In the genomic region with DNA sequence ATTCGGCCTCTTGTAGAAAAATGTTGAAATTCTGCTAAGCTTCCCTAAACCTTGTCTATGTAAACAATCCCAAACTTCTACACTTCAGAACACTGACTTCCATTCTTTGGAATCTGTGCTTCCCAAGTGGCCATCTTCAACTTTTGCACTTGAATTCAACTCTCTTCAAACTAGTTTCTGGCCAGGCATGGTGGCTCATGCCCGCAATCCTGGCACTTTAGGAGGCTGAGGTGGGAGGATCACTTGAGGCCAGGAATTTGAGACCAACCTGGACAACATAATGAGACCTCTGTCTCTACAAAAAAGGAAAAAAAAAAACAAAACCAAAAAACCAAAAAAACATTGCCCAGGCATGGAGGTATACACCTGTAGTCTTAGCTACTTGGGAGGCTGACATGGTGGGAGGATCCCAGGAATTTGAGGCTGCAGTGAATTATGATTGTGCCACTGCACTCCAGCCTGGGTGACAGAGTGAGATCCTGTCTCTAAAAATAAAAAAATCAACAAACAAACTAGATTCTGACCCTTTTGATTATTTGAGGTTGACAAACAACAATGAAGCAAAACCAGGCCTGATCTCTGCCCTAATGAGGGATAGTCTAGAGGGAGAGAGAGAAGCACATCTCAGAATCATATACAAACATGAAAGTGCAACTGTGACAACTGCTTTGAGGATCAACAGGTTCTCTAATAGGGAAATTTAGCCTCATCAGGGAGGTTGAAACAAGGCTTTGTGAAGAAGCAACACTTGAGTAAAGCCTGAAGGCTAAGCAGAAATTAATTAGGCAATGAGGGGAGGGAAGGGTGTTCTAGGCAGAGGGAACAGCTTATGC, we compare ENCODE assay signal across 19 cellular contexts. TPM values are rescaled to one million over a fixed set of nuclear protein-coding genes. Genes with fewer than 3 reads are reported as not detected.
DNase-seq lines count a peak whose midpoint lies in the region; ATAC-seq, FAIRE-seq and TF ChIP-seq lines count a peak whose summit lies in the region.
"Had no signal": no experiment of that assay in that cellular context is flagged by ENCODE, and none has a peak within 500 bp of the region (broad histone marks: within the 10 kb centered on the region; RNA-seq: fewer than 3 reads in every experiment).

No MANE protein-coding gene starts in this region.

- H3K27ac Mint-ChIP-seq in T-helper 17 cell, result peak overlapping the region; percentile 84
- peak overlapping the region in 1 of 2 donors; percentile 30 for H3K27ac Mint-ChIP-seq in natural killer cell
- H3K27ac Mint-ChIP-seq: activated CD4-positive, alpha-beta T cell treated with anti-CD3 and anti-CD28 coated beads, Interleukin-2, amount 10 ng/mL, durations not matched to agents 24 days and 14 days; activated naive CD4-positive, alpha-beta T cell treated with anti-CD3 and anti-CD28 coated beads, Interleukin-2, amount 50 U/mL, for 72 hours; stimulated activated naive CD8-positive, alpha-beta T cell treated with anti-CD3 and anti-CD28 coated beads, Interleukin-15, amount 100 ng/mL, for 72 hours; T-cell had no signal

- H3K79me1 ChIP-seq in trophoblast cell (ENCODE audit: low read length), result peaks cover 29% of the 10 kb centered on the region

- BruUV-seq in OCI-LY7 (replicated peaks; lab: Mats Ljungman, UMichigan), result no TSS peak

- H3K4me3 ChIP-seq in kidney (ENCODE audit: low read length in 2 of 2), result peak overlapping the region; percentile 7 to 21
- H3K4me3 ChIP-seq in trophoblast cell (ENCODE audit: low read depth, low read length), result no peak overlapping the region
- H3K4me3 ChIP-seq in OCI-LY7 (ENCODE audit: low read depth, low read length, poor library complexity, severe bottlenecking), result no peak overlapping the region
- H3K4me3 ChIP-seq: upper lobe of right lung had no signal

- no peak for TF ChIP-seq CTCF in kidney (IDR thresholded peaks at IDR 0.05; ENCODE audit: borderline replicate concordance, extremely low read depth, insufficient read depth)
- no peak for TF ChIP-seq CTCF in OCI-LY7 (conservative IDR thresholded peaks at IDR 0.05; ENCODE audit: low read length)
- TF ChIP-seq CTCF in natural killer cell (IDR thresholded peaks at IDR 0.05), result no peak

- H3K36me3 Mint-ChIP-seq in T-helper 17 cell (ENCODE audit: low read depth) (peaks cover 3% of the 10 kb centered on the region), natural killer cell (no peaks in the 10 kb centered on the region)

- no peaks in the 10 kb centered on the region for H3K9me2 ChIP-seq in OCI-LY7 (ENCODE audit: insufficient read depth, low read length)

- peak overlapping the region; percentile 42 for H4K91ac ChIP-seq in trophoblast cell (ENCODE audit: low read depth, low read length)

- H2BK5ac ChIP-seq in trophoblast cell (ENCODE audit: low read depth, low read length, poor library complexity), result peak overlapping the region; percentile 91

- H3K18ac ChIP-seq in trophoblast cell (ENCODE audit: low read length), result no peak overlapping the region

- peak overlapping the region; percentile 77 for H3K14ac ChIP-seq in trophoblast cell (ENCODE audit: low read length)

- H3K4ac ChIP-seq in trophoblast cell (ENCODE audit: low read depth, low read length), result no peak overlapping the region

- no peak overlapping the region for H2AFZ ChIP-seq in trophoblast cell (ENCODE audit: insufficient read depth, low read length, poor library complexity)
- no peak overlapping the region for H2AFZ ChIP-seq in OCI-LY7 (ENCODE audit: low read length)

- H2BK12ac ChIP-seq in trophoblast cell (ENCODE audit: low read length), result peak overlapping the region; percentile 72

- no peak overlapping the region for H3K23ac ChIP-seq in trophoblast cell (ENCODE audit: low read length)

- POLR2A ChIA-PET in OCI-LY7 (lab: Charles Lee), result interaction anchor here (1.1 to 3.1 kb wide), 4 partner anchors 13 to 62 kb away, joined by 4 to 54 read pairs (median 12); a partner anchor contains a TSS

- H2BK120ac ChIP-seq in trophoblast cell (ENCODE audit: insufficient read depth, low read length, poor library complexity), result peak overlapping the region; percentile 89

- peaks cover 0 to 3% of the 10 kb centered on the region in 2 donors for H3K9me3 Mint-ChIP-seq in natural killer cell

- intact Hi-C loops in kidney (cut with DNase I), result no loop called here
- intact Hi-C loops in OCI-LY7 (cut with micrococcal nuclease; ENCODE audit: unreplicated experiment), result no loop called here
- intact Hi-C loops in natural killer cell (cut with micrococcal nuclease), result no loop called here

- no peak overlapping the region for H3K9ac ChIP-seq in kidney (ENCODE audit: low read length in 2 of 2)
- H3K9ac ChIP-seq in trophoblast cell (ENCODE audit: low read length), result no peak overlapping the region

- H3K9me3 ChIP-seq in T-helper 17 cell (ENCODE audit: control insufficient read depth, low read length, poor library complexity, severe bottlenecking), result no peaks in the 10 kb centered on the region
- no peaks in the 10 kb centered on the region for H3K9me3 ChIP-seq in kidney (ENCODE audit: control insufficient read depth in 1 of 2, low read length in 2 of 2)
- H3K9me3 ChIP-seq in trophoblast cell (ENCODE audit: insufficient read depth, low read depth, low read length), result no peaks in the 10 kb centered on the region
- H3K9me3 ChIP-seq in OCI-LY7 (ENCODE audit: low read length), result peaks cover 13% of the 10 kb centered on the region; the same call in 1 of the 2 replicates
- H3K9me3 ChIP-seq: upper lobe of right lung had no signal

- no peak for FAIRE-seq in kidney (lab: Jason Lieb, UNC)

- ATAC-seq in GM18520 (IDR thresholded peaks at IDR 0.05; ENCODE audit: unreplicated experiment), result peak; percentile 36
- ATAC-seq in T-helper 17 cell, result no peak
- no peak for ATAC-seq in GM21619 (IDR thresholded peaks at IDR 0.05; ENCODE audit: unreplicated experiment)
- ATAC-seq in GM18511 (IDR thresholded peaks at IDR 0.05; ENCODE audit: unreplicated experiment), result no peak
- ATAC-seq in natural killer cell, result no peak
- ATAC-seq: upper lobe of right lung had no signal

- H3K36me3 ChIP-seq in kidney (ENCODE audit: control insufficient read depth in 1 of 2, insufficient read depth in 2 of 2, low read length in 2 of 2), result no peaks in the 10 kb centered on the region
- H3K36me3 ChIP-seq in trophoblast cell (ENCODE audit: control insufficient read depth in 1 of 2, insufficient read depth in 2 of 2, low read length in 2 of 2), result no peaks in the 10 kb centered on the region
- H3K36me3 ChIP-seq in OCI-LY7 (ENCODE audit: insufficient read depth, low read length), result no peaks in the 10 kb centered on the region
- H3K36me3 ChIP-seq: upper lobe of right lung had no signal

- H3K27me3 ChIP-seq in trophoblast cell (ENCODE audit: insufficient read depth, low read length), result no peaks in the 10 kb centered on the region
- H3K27me3 ChIP-seq: upper lobe of right lung had no signal

- H3K4me3 Mint-ChIP-seq in T-helper 17 cell (no peak overlapping the region), natural killer cell (no peak overlapping the region)
- H3K4me3 Mint-ChIP-seq: activated CD4-positive, alpha-beta T cell treated with anti-CD3 and anti-CD28 coated beads, Interleukin-2, amount 10 ng/mL, durations not matched to agents 24 days and 14 days; immature natural killer cell; stimulated activated naive CD8-positive, alpha-beta T cell treated with anti-CD3 and anti-CD28 coated beads, Interleukin-15, amount 100 ng/mL, for 72 hours; T-cell had no signal

- peaks cover 17% of the 10 kb centered on the region for H3K4me1 Mint-ChIP-seq in T-helper 17 cell
- H3K4me1 Mint-ChIP-seq in natural killer cell, result peaks cover 30 to 33% of the 10 kb centered on the region in 2 donors

- peak overlapping the region; percentile 8 for H4K8ac ChIP-seq in trophoblast cell (ENCODE audit: low read depth, low read length)

- no peaks in the 10 kb centered on the region for H4K20me1 ChIP-seq in OCI-LY7 (ENCODE audit: insufficient read depth, low read length)

- H3K4me1 ChIP-seq in kidney (ENCODE audit: control insufficient read depth in 1 of 2, insufficient read depth in 1 of 2, low read depth in 1 of 2, low read length in 2 of 2), result peaks cover 23% of the 10 kb centered on the region in 2 donors
- H3K4me1 ChIP-seq in trophoblast cell (ENCODE audit: control insufficient read depth in 1 of 2, insufficient read depth in 2 of 2, low read length in 2 of 2), result peaks cover 12 to 23% of the 10 kb centered on the region in 2 experiments
- H3K4me1 ChIP-seq in OCI-LY7 (ENCODE audit: insufficient read depth, low read length, poor library complexity, severe bottlenecking), result peaks cover 44% of the 10 kb centered on the region
- H3K4me1 ChIP-seq: upper lobe of right lung had no signal

- CTCF ChIA-PET in OCI-LY7 (lab: Charles Lee; ENCODE audit: unreplicated experiment), result interaction anchor here (1.3 to 2.8 kb wide), 2 partner anchors 10 to 66 kb away, joined by 3 to 12 read pairs; no protein-coding TSS in a partner anchor

- no peak for DNase-seq in T-helper 17 cell
- no peak for DNase-seq in kidney
- no peak for DNase-seq in trophoblast cell
- DNase-seq in OCI-LY7 (ENCODE audit: low spot score), result no peak
- no peak for DNase-seq in natural killer cell
- DNase-seq: foreskin melanocyte; immature natural killer cell; NCI-H82; SHP77 treated with DMSO at 0.1 percent for 48 hours; stimulated activated CD4-positive, alpha-beta T cell treated with anti-CD3 and anti-CD28 coated beads, Interleukin-4, amount 100 ng/mL, for 4 hours; stimulated activated naive CD8-positive, alpha-beta T cell treated with anti-CD3 and anti-CD28 coated beads, Interleukin-15, amount 100 ng/mL, for 72 hours; upper lobe of right lung had no signal

- H3K4me2 ChIP-seq in trophoblast cell (ENCODE audit: low read length) (no peak overlapping the region), OCI-LY7 (ENCODE audit: low read length) (no peak overlapping the region)

- H3K27ac ChIP-seq in kidney (ENCODE audit: low read depth in 2 of 2, low read length in 2 of 2) (peak overlapping the region; percentile 58 to 87), trophoblast cell (ENCODE audit: low read depth, low read length) (peak overlapping the region; percentile 95), OCI-LY7 (ENCODE audit: low read depth, low read length, poor library complexity, severe bottlenecking) (no peak overlapping the region)
- H3K27ac ChIP-seq: C4-2B, upper lobe of right lung had no signal

- peak overlapping the region; percentile 29 for H2AK5ac ChIP-seq in trophoblast cell (ENCODE audit: low read length)

- no CpG with 5 or more reads among the region's 2 CpGs for WGBS in trophoblast cell (ENCODE audit: extremely low coverage, insufficient coverage, insufficient read length)

- H3K27me3 Mint-ChIP-seq in T-helper 17 cell (peaks cover 5% of the 10 kb centered on the region), natural killer cell (ENCODE audit: low read depth in 2 of 2) (peaks cover 0 to 3% of the 10 kb centered on the region in 2 donors)
- H3K27me3 Mint-ChIP-seq: activated CD4-positive, alpha-beta T cell treated with anti-CD3 and anti-CD28 coated beads, Interleukin-2, amount 10 ng/mL, durations not matched to agents 24 days and 14 days; stimulated activated naive CD8-positive, alpha-beta T cell treated with anti-CD3 and anti-CD28 coated beads, Interleukin-15, amount 100 ng/mL, for 72 hours had no signal

- no peak overlapping the region for H4K12ac ChIP-seq in trophoblast cell (ENCODE audit: low read depth, low read length)

- no peaks in the 10 kb centered on the region for H3K79me2 ChIP-seq in trophoblast cell (ENCODE audit: control insufficient read depth, insufficient read depth, low read length, poor library complexity)
- no peaks in the 10 kb centered on the region for H3K79me2 ChIP-seq in OCI-LY7 (ENCODE audit: insufficient read depth, low read depth, low read length)

RNA-seq across cellular contexts. Expression of a gene that starts 11.6 kb away (rescaled TPM):
- total RNA-seq in T-helper 17 cell, result 10 to 100 TPM; 33.2 to 41.3 TPM
- 127 TPM for total RNA-seq in kidney
- 107 TPM for polyA plus RNA-seq in kidney (ENCODE audit: insufficient read depth, low read depth, low replicate concordance)
- 92.3 and 94.7 TPM in 2 replicates for polyA plus RNA-seq in trophoblast cell (2013)
- total RNA-seq in OCI-LY7 (2014; rRNA removed; shearing (Covaris generic)), result 147 and 174 TPM in 2 replicates
- total RNA-seq in OCI-LY7 (2022), result 448 and 505 TPM in 2 replicates
- 100 to 1,000 TPM; 121 to 131 (median 128) TPM for total RNA-seq in natural killer cell

Comparison
In these comparisons a context has a peak if more than half of its experiments do, and no peak if none do; other contexts are left out.
1. H3K4me3 ChIP-seq: peak in kidney (2 of 2); none in trophoblast cell (single experiment) and OCI-LY7 (single experiment).